Comparison of ENCODE assay signal across 27 cellular contexts in the genomic region with DNA sequence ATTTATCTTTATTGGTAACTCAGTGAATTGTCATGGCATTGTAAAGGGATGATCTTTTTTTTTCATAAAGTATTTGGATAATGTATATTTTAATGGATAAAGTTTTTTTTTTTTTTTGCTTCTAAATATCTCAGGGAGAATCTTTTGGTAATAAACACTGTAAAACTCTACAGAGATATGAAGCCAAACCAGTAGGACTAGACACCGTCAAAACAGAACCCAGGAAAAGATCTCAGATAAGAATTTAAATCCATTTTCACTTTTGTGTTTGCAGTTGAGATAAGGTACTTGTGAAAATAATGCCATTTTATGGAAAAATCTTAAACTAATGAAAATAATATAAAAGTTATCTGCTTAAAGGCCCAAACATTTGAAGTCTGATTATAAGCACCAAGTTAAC. TPM values are rescaled to one million over a fixed set of nuclear protein-coding genes. Genes with fewer than 3 reads are reported as not detected.
A peak's percentile ranks its signal among the peaks of the same experiment; 100 is the strongest.
DNase-seq lines count a peak whose midpoint lies in the region; ATAC-seq, FAIRE-seq and TF ChIP-seq lines count a peak whose summit lies in the region.
"Had no signal": no experiment of that assay in that cellular context is flagged by ENCODE, and none has a peak within 500 bp of the region (broad histone marks: within the 10 kb centered on the region; RNA-seq: fewer than 3 reads in every experiment).

No MANE protein-coding gene starts in this region.

- no TSS peak for BruUV-seq in PC-3 (replicated peaks; lab: Mats Ljungman, UMichigan)

- ATAC-seq in PC-3 (no peak), gastrocnemius medialis (no peak), HG02938 (IDR thresholded peaks at IDR 0.05; ENCODE audit: unreplicated experiment) (no peak)
- ATAC-seq: A549, GM12878 had no signal

- dilution Hi-C loops in keratinocyte (cut with MboI; ENCODE audit: extremely low pct_ligation_motif_present, low sequenced_read_pairs), result no loop called here

- H4K20me1 ChIP-seq in PC-3 (ENCODE audit: low read length) (no peaks in the 10 kb centered on the region), keratinocyte (ENCODE audit: control insufficient read depth, extremely low read depth, insufficient read depth, low read length) (no peaks in the 10 kb centered on the region)
- H4K20me1 ChIP-seq: BLaER1 treated with 17β-estradiol and CSF1 and Interleukin-3, amounts not matched to agents 10 nM and 100 nM had no signal

- peak overlapping the region; percentile 90 for H3K27ac ChIP-seq in PC-3 (ENCODE audit: low read length)
- peak overlapping the region; percentile 94 for H3K27ac ChIP-seq in keratinocyte (ENCODE audit: control insufficient read depth, insufficient read depth, low read length)
- no peak overlapping the region for H3K27ac ChIP-seq in gastrocnemius medialis
- H3K27ac ChIP-seq: A549; BLaER1 treated with 17β-estradiol and CSF1 and Interleukin-3, amounts not matched to agents 10 nM and 100 nM; HL-60 had no signal

- H3K9me2 ChIP-seq in PC-3 (replicated peaks; ENCODE audit: low read length), result no peaks in the 10 kb centered on the region
- H3K9me2 ChIP-seq: SK-N-SH had no signal

- in situ Hi-C loops in gastrocnemius medialis (cut with MboI; ENCODE audit: low sequenced_read_pairs in 4 of 4), result no loop called here

- POLR2A ChIA-PET in PC-3 (lab: Charles Lee; ENCODE audit: unreplicated experiment), result no interaction called here

- CTCF ChIA-PET in PC-3 (lab: Charles Lee), result no interaction called here

- FAIRE-seq in keratinocyte (lab: Jason Lieb, UNC) (no peak), frontal cortex (lab: Jason Lieb, UNC) (no peak)
- FAIRE-seq: A549, GM12878 had no signal

- H3K4me3 ChIP-seq in PC-3 (ENCODE audit: low read length), result peak overlapping the region; percentile 25; the same call in 1 of the 2 replicates
- H3K4me3 ChIP-seq in endocrine pancreas (ENCODE audit: control insufficient read depth, insufficient read depth, low read length), result peak overlapping the region; percentile 29
- H3K4me3 ChIP-seq in keratinocyte (ENCODE audit: control insufficient read depth in 2 of 3, extremely low read depth in 1 of 3, insufficient read depth in 2 of 3, low read depth in 1 of 3, low read length in 3 of 3), result peak overlapping the region in 1 of 3 experiments; percentile 23
- no peak overlapping the region for H3K4me3 ChIP-seq in gastrocnemius medialis
- H3K4me3 ChIP-seq: A549; BLaER1 treated with 17β-estradiol and CSF1 and Interleukin-3, amounts not matched to agents 10 nM and 100 nM; GM12878; HAP-1 had no signal

- peak overlapping the region; percentile 55 for H3K4me2 ChIP-seq in PC-3 (ENCODE audit: low read length)
- peak overlapping the region; percentile 76 for H3K4me2 ChIP-seq in keratinocyte (ENCODE audit: control insufficient read depth, extremely low read depth, insufficient read depth, low read depth, low read length)
- H3K4me2 ChIP-seq: BLaER1 treated with 17β-estradiol and CSF1 and Interleukin-3, amounts not matched to agents 10 nM and 100 nM; SK-N-SH had no signal

- intact Hi-C loops in PC-3 (cut with micrococcal nuclease) (loop anchor here (10.0 kb wide), 1 partner anchor 159 kb away; no protein-coding TSS in a partner anchor), gastrocnemius medialis (cut with DNase I; ENCODE audit: low total_unique reads) (no loop called here)

- H3K27me3 ChIP-seq in PC-3 (ENCODE audit: low read length), result no peaks in the 10 kb centered on the region
- no peaks in the 10 kb centered on the region for H3K27me3 ChIP-seq in endocrine pancreas (ENCODE audit: control insufficient read depth, insufficient read depth, low read length)
- no peaks in the 10 kb centered on the region for H3K27me3 ChIP-seq in keratinocyte (ENCODE audit: control insufficient read depth, extremely low read depth, insufficient read depth, low read length)
- no peaks in the 10 kb centered on the region for H3K27me3 ChIP-seq in gastrocnemius medialis
- H3K27me3 ChIP-seq: BLaER1 treated with 17β-estradiol and CSF1 and Interleukin-3, amounts not matched to agents 10 nM and 100 nM had no signal

- H3K4me1 ChIP-seq in PC-3 (ENCODE audit: insufficient read depth, low read length) (peaks cover 33% of the 10 kb centered on the region), endocrine pancreas (ENCODE audit: control insufficient read depth, insufficient read depth, low read length) (peaks cover 15% of the 10 kb centered on the region), keratinocyte (ENCODE audit: control insufficient read depth, extremely low read depth, insufficient read depth, low read length) (peaks cover 52% of the 10 kb centered on the region), gastrocnemius medialis (peaks cover 0 to 19% of the 10 kb centered on the region in 2 donors)
- H3K4me1 ChIP-seq: BLaER1 treated with 17β-estradiol and CSF1 and Interleukin-3, amounts not matched to agents 10 nM and 100 nM; HAP-1 had no signal

- H3K9ac ChIP-seq in PC-3 (ENCODE audit: low read length) (peak overlapping the region; percentile 59), endocrine pancreas (ENCODE audit: control insufficient read depth, insufficient read depth, low read length) (no peak overlapping the region), keratinocyte (ENCODE audit: control insufficient read depth, extremely low read depth, insufficient read depth, low read length) (peak overlapping the region; percentile 66)
- H3K9ac ChIP-seq: BLaER1 treated with 17β-estradiol and CSF1 and Interleukin-3, amounts not matched to agents 10 nM and 100 nM; SK-N-SH had no signal

- H3K9me1 ChIP-seq in keratinocyte (ENCODE audit: control insufficient read depth, extremely low read depth, insufficient read depth, low read length), result no peaks in the 10 kb centered on the region

- no peaks in the 10 kb centered on the region for H3K9me3 ChIP-seq in PC-3 (ENCODE audit: low read length)
- H3K9me3 ChIP-seq in endocrine pancreas (ENCODE audit: control insufficient read depth, low read length), result no peaks in the 10 kb centered on the region
- H3K9me3 ChIP-seq in keratinocyte (ENCODE audit: control insufficient read depth, low read depth, low read length), result no peaks in the 10 kb centered on the region
- no peaks in the 10 kb centered on the region for H3K9me3 ChIP-seq in gastrocnemius medialis
- H3K9me3 ChIP-seq: A549; BLaER1 treated with 17β-estradiol and CSF1 and Interleukin-3, amounts not matched to agents 10 nM and 100 nM; HAP-1; SK-N-SH had no signal

- H3K36me3 ChIP-seq in PC-3 (ENCODE audit: low read depth, low read length) (no peaks in the 10 kb centered on the region), endocrine pancreas (ENCODE audit: control insufficient read depth, insufficient read depth, low read length) (no peaks in the 10 kb centered on the region), keratinocyte (ENCODE audit: control insufficient read depth in 2 of 2, extremely low read depth in 1 of 2, insufficient read depth in 2 of 2, low read length in 2 of 2) (peaks cover 4 to 21% of the 10 kb centered on the region in 2 experiments), gastrocnemius medialis (no peaks in the 10 kb centered on the region)
- H3K36me3 ChIP-seq: BLaER1 treated with 17β-estradiol and CSF1 and Interleukin-3, amounts not matched to agents 10 nM and 100 nM; HAP-1 had no signal

- no peaks in the 10 kb centered on the region for H3K79me2 ChIP-seq in PC-3 (ENCODE audit: low read length)
- peaks cover 78% of the 10 kb centered on the region for H3K79me2 ChIP-seq in keratinocyte (ENCODE audit: control insufficient read depth, insufficient read depth, low read length)

- no peak for TF ChIP-seq POLR2A in gastrocnemius medialis (IDR thresholded peaks at IDR 0.05)

- TF ChIP-seq CTCF in PC-3 (conservative IDR thresholded peaks at IDR 0.05; ENCODE audit: low read depth, low read length) (no peak), keratinocyte (optimal IDR thresholded peaks at IDR 0.05 in 1 of 3, IDR thresholded peaks at IDR 0.05 in 1 of 3, conservative IDR thresholded peaks at IDR 0.05 in 1 of 3; ENCODE audit: extremely low read depth in 1 of 3, insufficient read depth in 2 of 3, low read length in 3 of 3) (no peak), gastrocnemius medialis (IDR thresholded peaks at IDR 0.05 in 4 of 5, conservative IDR thresholded peaks at IDR 0.05 in 1 of 5) (no peak)

- DNase-seq in PC-3, result peak; percentile 17
- DNase-seq in keratinocyte (ENCODE audit: low read depth, low spot score), result no peak
- no peak for DNase-seq in NOMO-1 treated with DMSO at 0.1 percent for 48 hours (lab: John Stamatoyannopoulos, UW; ENCODE audit: unreplicated experiment)
- no peak for DNase-seq in frontal cortex (ENCODE audit: low spot score in 2 of 2)
- DNase-seq in gastrocnemius medialis, result no peak
- DNase-seq: AML-193; CD4-positive, alpha-beta T cell; COR-L47; DMS79; EL; GDM1; GOT3; NCI-H1092; NCI-H1417 treated with DMSO at 0.1 percent for 48 hours; NCI-H1694 treated with DMSO at 0.1 percent for 48 hours; NCI-H2081; NCI-H2227 treated with DMSO at 0.1 percent for 48 hours; SK-N-SH had no signal

- no peak overlapping the region for H2AFZ ChIP-seq in PC-3 (ENCODE audit: low read length)
- H2AFZ ChIP-seq in keratinocyte (ENCODE audit: control insufficient read depth, low read length), result no peak overlapping the region

- no peaks in the 10 kb centered on the region for H3F3A ChIP-seq in PC-3 (ENCODE audit: low read length, unreplicated experiment)

RNA-seq across cellular contexts. Expression of a gene that starts 27.0 kb away (rescaled TPM):
- total RNA-seq in PC-3 (2014; rRNA removed) (0.07 and 0.29 TPM in 2 replicates), frontal cortex (0.41 TPM), gastrocnemius medialis (1 to 10 TPM in 1 of 4 donors, under 1 TPM in 3; 0.26 to 1.0 (median 0.44) TPM)
- 19.3 to 30.3 TPM (median 26.5 TPM) in 3 replicates for polyA plus RNA-seq in keratinocyte
- 17.3 TPM for polyA plus RNA-seq in keratinocyte (2011; ENCODE audit: low read depth)
- polyA plus RNA-seq in keratinocyte (2011; cell fraction: cytosol; rRNA removed), result 9.3 and 22.6 TPM in 2 replicates
- 37.4 and 43.7 TPM in 2 replicates for polyA plus RNA-seq in keratinocyte (2011; cell fraction: nucleus; rRNA removed)
- 16.0 and 22.5 TPM in 2 replicates for polyA plus RNA-seq in keratinocyte (2012; ENCODE audit: low replicate concordance)
- polyA minus RNA-seq in keratinocyte, result 23.3 to 129 TPM (median 87.9 TPM) in 3 replicates
- polyA minus RNA-seq in keratinocyte (2011; cell fraction: cytosol; rRNA and poly(A)+ RNA removed), result 42.2 TPM
- 117 and 220 TPM in 2 replicates for polyA minus RNA-seq in keratinocyte (2011; cell fraction: nucleus; rRNA and poly(A)+ RNA removed)
- total RNA-seq: CD4-positive, alpha-beta T cell; OCI-LY7 had no signal
- polyA plus RNA-seq: GM12878, IgD-negative memory B cell, SK-N-SH had no signal

Comparison
In these comparisons a context has a peak if more than half of its experiments do, and no peak if none do; other contexts are left out.
1. H3K27ac ChIP-seq: peak in PC-3 (single experiment) and keratinocyte (single experiment); none in gastrocnemius medialis (0 of 4).
2. H3K4me3 ChIP-seq: peak in PC-3 (single experiment) and endocrine pancreas (single experiment); none in gastrocnemius medialis (0 of 4).